ENCODE assay signal across 8 cellular contexts in genomic region chr10:125521721-125522680, GRCh38.
DNase-seq lines count a peak whose midpoint lies in the region; ATAC-seq, FAIRE-seq and TF ChIP-seq lines count a peak whose summit lies in the region.

No MANE protein-coding gene starts in this region.

- H3K9ac ChIP-seq in K562 (ENCODE audit: insufficient read depth in 1 of 2, low read depth in 2 of 2, low read length in 2 of 2), result no peak overlapping the region

- CTCF ChIA-PET in K562 (lab: Yijun Ruan, JAX; ENCODE audit: low intra/inter-chr PET ratio), result no interaction called here

- H3K9me3 Mint-ChIP-seq in CD14-positive monocyte, result peaks cover 3 to 11% (median 5%) of the 10 kb centered on the region in 7 donors

- peaks cover 0 to 5% of the 10 kb centered on the region in 2 experiments; a peak in 1 of 5 replicates for H3K4me1 ChIP-seq in K562 (replicated peaks in 1 of 2; ENCODE audit: control insufficient read depth in 2 of 2, insufficient read depth in 2 of 2, low read length in 2 of 2)
- no peaks in the 10 kb centered on the region for H3K4me1 ChIP-seq in neutrophil (ENCODE audit: control insufficient read depth in 1 of 2, insufficient read depth in 1 of 2, low read depth in 1 of 2, low read length in 1 of 2)

- no peak overlapping the region; the same call in 1 of the 2 replicates for H2AFZ ChIP-seq in K562 (ENCODE audit: low read depth, low read length)

- intact Hi-C loops in CD14-positive monocyte (cut with micrococcal nuclease), result no loop called here
- intact Hi-C loops in K562 (cut with micrococcal nuclease), result no loop called here
- intact Hi-C loops in posterior vena cava (cut with DNase I), result no loop called here

- no peak overlapping the region for H3K27ac ChIP-seq in K562 (ENCODE audit: extremely low read depth, low read depth, low read length)
- H3K27ac ChIP-seq in neutrophil, result no peak overlapping the region

- no peaks in the 10 kb centered on the region for H3K4me1 Mint-ChIP-seq in CD14-positive monocyte

- no peak for TF ChIP-seq POLR2A in K562 (conservative IDR thresholded peaks at IDR 0.05)

- no peaks in the 10 kb centered on the region for H3K9me1 ChIP-seq in K562 (ENCODE audit: control insufficient read depth, insufficient read depth, low read length)

- H3K79me2 ChIP-seq in K562 (ENCODE audit: control insufficient read depth, insufficient read depth, low read length), result no peaks in the 10 kb centered on the region

- no peaks in the 10 kb centered on the region for H3K9me3 ChIP-seq in K562 (replicated peaks; ENCODE audit: control insufficient read depth, insufficient read depth, low read depth, low read length)
- H3K9me3 ChIP-seq in neutrophil, result no peaks in the 10 kb centered on the region

- BruUV-seq in K562 (replicated peaks; lab: Mats Ljungman, UMichigan), result no TSS peak

- no peak overlapping the region for H3K27ac Mint-ChIP-seq in CD14-positive monocyte

- H3K36me3 Mint-ChIP-seq in CD14-positive monocyte, result no peaks in the 10 kb centered on the region

- in situ Hi-C loops in K562 (cut with MboI), result no loop called here

- H3K27me3 ChIP-seq in K562 (ENCODE audit: control insufficient read depth in 2 of 2, insufficient read depth in 2 of 2, low read length in 2 of 2) (no peaks in the 10 kb centered on the region; a peak in 1 of 5 replicates), neutrophil (no peaks in the 10 kb centered on the region)

- 0 out of 2 replicates have a peak overlapping the region, but pooled peaks have one; percentile 3 for H3K4me2 ChIP-seq in K562 (ENCODE audit: insufficient read depth, low read length)

- ATAC-seq in GM18868 (IDR thresholded peaks at IDR 0.05; ENCODE audit: unreplicated experiment) (peak; percentile 66), K562 (peak; percentile 86), GM18498 (IDR thresholded peaks at IDR 0.05; ENCODE audit: unreplicated experiment) (no peak)

- H4K20me1 ChIP-seq in K562 (replicated peaks; ENCODE audit: control insufficient read depth, insufficient read depth, low read length), result no peaks in the 10 kb centered on the region

- WGBS in K562 (ENCODE audit: insufficient coverage, low coverage, missing lambda C conversion rate), result 26% methylated on average over 11 of the region's 17 CpGs

- TF ChIP-seq EP300 in K562 (IDR thresholded peaks at IDR 0.05; ENCODE audit: low read length), result no peak

- no peak for DNase-seq in CD14-positive monocyte (ENCODE audit: low spot score)
- peak; percentile 49 for DNase-seq in HT1080 (ENCODE audit: low read depth)
- peak; percentile 43 to 63 (median 56) for DNase-seq in K562 (ENCODE audit: extremely low read depth in 1 of 4, low spot score in 3 of 4)
- no peak for DNase-seq in posterior vena cava (ENCODE audit: low spot score)
- DNase-seq in SIG-M5 treated with dmso at 0.1 percent for 504 hours (lab: John Stamatoyannopoulos, UW; ENCODE audit: unreplicated experiment), result no peak

- H3K36me3 ChIP-seq in K562 (ENCODE audit: control insufficient read depth, insufficient read depth, low read length) (no peaks in the 10 kb centered on the region), neutrophil (no peaks in the 10 kb centered on the region)

- peaks cover 0 to 3% (median 0%) of the 10 kb centered on the region in 3 donors for H3K27me3 Mint-ChIP-seq in CD14-positive monocyte (ENCODE audit: low read depth in 3 of 3)

- peak in 1 of 2 experiments; percentile 21; a peak in 1 of 4 replicates for TF ChIP-seq RAD21 in K562 (CRISPR knock-in tag; conservative IDR thresholded peaks at IDR 0.05 in 1 of 2, IDR thresholded peaks at IDR 0.05 in 1 of 2)

- no peak for FAIRE-seq in K562 (lab: Jason Lieb, UNC)

- H3K4me3 ChIP-seq in K562 (no peak overlapping the region), neutrophil (ENCODE audit: low read depth in 1 of 2, low read length in 1 of 2) (no peak overlapping the region)

- H3K4me3 Mint-ChIP-seq in CD14-positive monocyte, result no peak overlapping the region

- POLR2A ChIA-PET in K562 (lab: Yijun Ruan, JAX), result no interaction called here

- TF ChIP-seq CTCF in CD14-positive monocyte (IDR thresholded peaks at IDR 0.05) (peak; percentile 74), K562 (IDR thresholded peaks at IDR 0.05 in 2 of 3, conservative IDR thresholded peaks at IDR 0.05 in 1 of 3; ENCODE audit: insufficient read depth in 2 of 3, low read depth in 1 of 3, low read length in 3 of 3) (peak; percentile 54 to 83 (median 70)), neutrophil (IDR thresholded peaks at IDR 0.05) (peak; percentile 23)

TF ChIP-seq in K562, 482 proteins besides CTCF, POLR2A, EP300 and RAD21 (continues in another document):
- TF ChIP-seq TAF15 (IDR thresholded peaks at IDR 0.05; ENCODE audit: low read depth, low read length), result no peak
- TF ChIP-seq FOSL1 (tag; conservative IDR thresholded peaks at IDR 0.05), result no peak
- TF ChIP-seq IFI16 (CRISPR knock-in tag; IDR thresholded peaks at IDR 0.05), result no peak
- no peak for TF ChIP-seq SMAD3 (CRISPR knock-in tag; conservative IDR thresholded peaks at IDR 0.05)
- TF ChIP-seq TFAP4 (CRISPR knock-in tag; IDR thresholded peaks at IDR 0.05; ENCODE audit: borderline replicate concordance), result peak; percentile 66
- TF ChIP-seq, protein P1, sequence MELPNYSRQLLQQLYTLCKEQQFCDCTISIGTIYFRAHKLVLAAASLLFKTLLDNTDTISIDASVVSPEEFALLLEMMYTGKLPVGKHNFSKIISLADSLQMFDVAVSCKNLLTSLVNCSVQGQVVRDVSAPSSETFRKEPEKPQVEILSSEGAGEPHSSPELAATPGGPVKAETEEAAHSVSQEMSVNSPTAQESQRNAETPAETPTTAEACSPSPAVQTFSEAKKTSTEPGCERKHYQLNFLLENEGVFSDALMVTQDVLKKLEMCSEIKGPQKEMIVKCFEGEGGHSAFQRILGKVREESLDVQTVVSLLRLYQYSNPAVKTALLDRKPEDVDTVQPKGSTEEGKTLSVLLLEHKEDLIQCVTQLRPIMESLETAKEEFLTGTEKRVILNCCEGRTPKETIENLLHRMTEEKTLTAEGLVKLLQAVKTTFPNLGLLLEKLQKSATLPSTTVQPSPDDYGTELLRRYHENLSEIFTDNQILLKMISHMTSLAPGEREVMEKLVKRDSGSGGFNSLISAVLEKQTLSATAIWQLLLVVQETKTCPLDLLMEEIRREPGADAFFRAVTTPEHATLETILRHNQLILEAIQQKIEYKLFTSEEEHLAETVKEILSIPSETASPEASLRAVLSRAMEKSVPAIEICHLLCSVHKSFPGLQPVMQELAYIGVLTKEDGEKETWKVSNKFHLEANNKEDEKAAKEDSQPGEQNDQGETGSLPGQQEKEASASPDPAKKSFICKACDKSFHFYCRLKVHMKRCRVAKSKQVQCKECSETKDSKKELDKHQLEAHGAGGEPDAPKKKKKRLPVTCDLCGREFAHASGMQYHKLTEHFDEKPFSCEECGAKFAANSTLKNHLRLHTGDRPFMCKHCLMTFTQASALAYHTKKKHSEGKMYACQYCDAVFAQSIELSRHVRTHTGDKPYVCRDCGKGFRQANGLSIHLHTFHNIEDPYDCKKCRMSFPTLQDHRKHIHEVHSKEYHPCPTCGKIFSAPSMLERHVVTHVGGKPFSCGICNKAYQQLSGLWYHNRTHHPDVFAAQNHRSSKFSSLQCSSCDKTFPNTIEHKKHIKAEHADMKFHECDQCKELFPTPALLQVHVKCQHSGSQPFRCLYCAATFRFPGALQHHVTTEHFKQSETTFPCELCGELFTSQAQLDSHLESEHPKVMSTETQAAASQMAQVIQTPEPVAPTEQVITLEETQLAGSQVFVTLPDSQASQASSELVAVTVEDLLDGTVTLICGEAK (IDR thresholded peaks at IDR 0.05), result peak; percentile 51
- TF ChIP-seq, protein P1 (CRISPR knock-in tag; IDR thresholded peaks at IDR 0.05), result no peak
- no peak for TF ChIP-seq KDM2B (CRISPR knock-in tag; IDR thresholded peaks at IDR 0.05)

Comparison
In these comparisons a context has a peak if more than half of its experiments do, and no peak if none do; other contexts are left out.
1. DNase-seq: peak in HT1080 (single experiment) and K562 (4 of 4); none in CD14-positive monocyte (single experiment), posterior vena cava (single experiment) and SIG-M5 treated with dmso at 0.1 percent for 504 hours (single experiment).
2. CTCF ChIP-seq: peak in every context shown above with its lines; median percentile 74 in CD14-positive monocyte; 70 in K562; 23 in neutrophil.